In genomic region chr1:32182060-32182459, GRCh38 we compare ENCODE assay signal across 2 cellular contexts.
TF ChIP-seq lines count a peak whose summit lies in the region.

No MANE protein-coding gene starts in this region.

TF ChIP-seq in IMR-90, 13 proteins besides CTCF, POLR2A, EP300 and RAD21:
- TF ChIP-seq NFE2L2 (IDR thresholded peaks at IDR 0.05; ENCODE audit: low read depth, low read length) (no peak), FOS (IDR thresholded peaks at IDR 0.05; ENCODE audit: low read depth, low read length) (no peak), CEBPB (IDR thresholded peaks at IDR 0.05; ENCODE audit: low read depth, low read length) (no peak), MAZ (IDR thresholded peaks at IDR 0.05; ENCODE audit: borderline replicate concordance, low read depth, low read length) (no peak), MXI1 (IDR thresholded peaks at IDR 0.05; ENCODE audit: borderline replicate concordance, low read depth, low read length) (no peak), ELK1 (IDR thresholded peaks at IDR 0.05; ENCODE audit: borderline replicate concordance, low read depth, low read length) (no peak), MAFK (IDR thresholded peaks at IDR 0.05; ENCODE audit: low read depth, low read length) (no peak), RCOR1 (IDR thresholded peaks at IDR 0.05; ENCODE audit: insufficient replicate concordance, low read length) (no peak), USF2 (IDR thresholded peaks at IDR 0.05; ENCODE audit: low read depth, low read length) (no peak), RFX5 (IDR thresholded peaks at IDR 0.05; ENCODE audit: low read depth, low read length) (no peak), SMC3 (IDR thresholded peaks at IDR 0.05; ENCODE audit: low read depth, low read length) (no peak), BHLHE40 (IDR thresholded peaks at IDR 0.05; ENCODE audit: low read depth, low read length) (no peak), CHD1 (IDR thresholded peaks at IDR 0.05; ENCODE audit: low read depth, low read length) (no peak)

TF ChIP-seq in K562, 482 proteins besides CTCF, POLR2A, EP300 and RAD21:
- peak; percentile 4; the same call in 1 of the 2 replicates for TF ChIP-seq ZNF384 (IDR thresholded peaks at IDR 0.05; ENCODE audit: low read depth, low read length)
- TF ChIP-seq ZFX (CRISPR knock-in tag; IDR thresholded peaks at IDR 0.05), result 0 out of 2 replicates have a peak, but pooled peaks have one; percentile 28
- TF ChIP-seq LCOR (CRISPR knock-in tag; IDR thresholded peaks at IDR 0.05), result no peak
